In genomic region chr3:89740881-89741177, GRCh38 we compare ENCODE assay signal across 14 cellular contexts.
DNase-seq lines count a peak whose midpoint lies in the region; ATAC-seq and TF ChIP-seq lines count a peak whose summit lies in the region.
"Had no signal": no experiment of that assay in that cellular context is flagged by ENCODE, and none has a peak within 500 bp of the region (broad histone marks: within the 10 kb centered on the region; RNA-seq: fewer than 3 reads in every experiment).

No MANE protein-coding gene starts in this region.

- no peak overlapping the region for H3K4me3 ChIP-seq in AG04450 (ENCODE audit: low read depth, low read length)

- H3K27ac ChIP-seq in AG04450 (ENCODE audit: low read depth, low read length), result no peak overlapping the region

- POLR2A ChIA-PET in AG04450 (lab: Yijun Ruan, JAX), result no interaction called here

- H3K27me3 ChIP-seq in AG04450 (ENCODE audit: control insufficient read depth, insufficient read depth, low read length), result no peaks in the 10 kb centered on the region

- H3K9me3 ChIP-seq in AG04450 (ENCODE audit: control insufficient read depth, insufficient read depth, low read length), result no peaks in the 10 kb centered on the region

- CTCF ChIA-PET in AG04450 (lab: Charles Lee), result no interaction called here

- ATAC-seq in GM21390 (IDR thresholded peaks at IDR 0.05; ENCODE audit: unreplicated experiment), result no peak
- ATAC-seq in HG02610 (IDR thresholded peaks at IDR 0.05; ENCODE audit: unreplicated experiment), result no peak

- DNase-seq in AG04450 (ENCODE audit: low read depth, low spot score) (peak; percentile 6), LHCN-M2 (ENCODE audit: low read depth) (peak; percentile 77), dedifferentiated amniotic fluid mesenchymal stem cell (ENCODE audit: extremely low spot score) (peak; percentile 19), hepatic stellate cell (ENCODE audit: low spot score) (peak; percentile 44), dermis blood vessel endothelial cell (no peak), retina (no peak)
- DNase-seq: C1 segment of cervical spinal cord, MM.1S, NCI-H1092 treated with DMSO at 0.1 percent for 48 hours, NCI-H1694, NCI-H510A treated with DMSO at 0.1 percent for 48 hours, NCI-H82 had no signal

- TF ChIP-seq CTCF in AG04450 (IDR thresholded peaks at IDR 0.05; ENCODE audit: low read depth, low read length), result no peak

Comparison
In these comparisons a context has a peak if more than half of its experiments do, and no peak if none do; other contexts are left out.
1. DNase-seq: peak in AG04450 (single experiment), LHCN-M2 (single experiment), dedifferentiated amniotic fluid mesenchymal stem cell (single experiment) and hepatic stellate cell (single experiment); none in dermis blood vessel endothelial cell (single experiment) and retina (single experiment).